In genomic region chr15:74725241-74725774, GRCh38 we compare ENCODE assay signal across 8 cellular contexts. TPM values are rescaled to one million over a fixed set of nuclear protein-coding genes. Genes with fewer than 3 reads are reported as not detected.
A peak's percentile ranks its signal among the peaks of the same experiment; 100 is the strongest.
DNase-seq lines count a peak whose midpoint lies in the region; ATAC-seq and TF ChIP-seq lines count a peak whose summit lies in the region.

Gene CYP1A1 (minus strand): TSS chr15:74725528. CDS start chr15:74723097, 2,431 bp downstream.

- TF ChIP-seq CTCF in HFFc6 (IDR thresholded peaks at IDR 0.05) (no peak), tibial artery (IDR thresholded peaks at IDR 0.05) (no peak)

- no peak within 1 kb of the TSS for H3K27ac Mint-ChIP-seq in HFFc6
- no peak within 1 kb of the TSS for H3K27ac Mint-ChIP-seq in effector memory CD8-positive, alpha-beta T cell

- H3K4me1 ChIP-seq in muscle layer of duodenum (ENCODE audit: control insufficient read depth in 1 of 2, insufficient read depth in 2 of 2, low read length in 2 of 2) (peaks cover 5 to 19% of the 10 kb centered on the region in 2 donors), tibial artery (peaks cover 0 to 17% (median 13%) of the 10 kb centered on the region in 4 donors)

- intact Hi-C loops in tibial artery (cut with DNase I; ENCODE audit: low total_unique reads): no loop called here

- no peaks in the 10 kb centered on the region for H3K9me3 ChIP-seq in muscle layer of duodenum (ENCODE audit: control insufficient read depth in 1 of 2, low read length in 2 of 2)
- no peaks in the 10 kb centered on the region for H3K9me3 ChIP-seq in tibial artery

- peak within 1 kb of the TSS; percentile 36 for H3K4me3 Mint-ChIP-seq in HFFc6
- peak within 1 kb of the TSS; percentile 83 to 85 for H3K4me3 Mint-ChIP-seq in effector memory CD8-positive, alpha-beta T cell

- H3K27ac ChIP-seq in muscle layer of duodenum (ENCODE audit: low read length) (no peak within 1 kb of the TSS), tibial artery (no peak within 1 kb of the TSS)

- H3K36me3 Mint-ChIP-seq in HFFc6 (ENCODE audit: low read depth): peaks cover 4% of the 10 kb centered on the region; the same call in 1 of the 2 replicates
- H3K36me3 Mint-ChIP-seq in effector memory CD8-positive, alpha-beta T cell (ENCODE audit: insufficient read depth): no peaks in the 10 kb centered on the region

- H3K27me3 ChIP-seq in muscle layer of duodenum (ENCODE audit: low read depth, low read length): peaks cover 10% of the 10 kb centered on the region
- peaks cover 0 to 38% of the 10 kb centered on the region in 2 donors for H3K27me3 ChIP-seq in tibial artery

- DNase-seq in AG08396 (ENCODE audit: low spot score): peak; percentile 35
- DNase-seq in HFFc6: no peak
- DNase-seq in activated CD4-positive, alpha-beta T cell treated with anti-CD3 and anti-CD28 coated beads for 48 hours: peak; percentile 51
- DNase-seq in effector memory CD8-positive, alpha-beta T cell: peak in 1 of 3 experiments; percentile 18
- no peak for DNase-seq in tibial artery

- H3K27me3 Mint-ChIP-seq in HFFc6 (ENCODE audit: insufficient read depth): peaks cover 65% of the 10 kb centered on the region
- peaks cover 18 to 26% of the 10 kb centered on the region in 2 donors for H3K27me3 Mint-ChIP-seq in effector memory CD8-positive, alpha-beta T cell

- H3K4me3 ChIP-seq in muscle layer of duodenum (ENCODE audit: low read depth in 1 of 2, low read length in 2 of 2) (peak within 1 kb of the TSS; percentile 53 to 79), tibial artery (peak within 1 kb of the TSS; percentile 54 to 61)

- no peaks in the 10 kb centered on the region for H3K9me3 Mint-ChIP-seq in HFFc6
- H3K9me3 Mint-ChIP-seq in effector memory CD8-positive, alpha-beta T cell: no peaks in the 10 kb centered on the region

- ATAC-seq in effector memory CD8-positive, alpha-beta T cell (replicated peaks): peak; percentile 44
- ATAC-seq in GM21360 (IDR thresholded peaks at IDR 0.05; ENCODE audit: unreplicated experiment): no peak
- no peak for ATAC-seq in GM18498 (IDR thresholded peaks at IDR 0.05; ENCODE audit: unreplicated experiment)

- H3K36me3 ChIP-seq in muscle layer of duodenum (ENCODE audit: control insufficient read depth in 1 of 2, insufficient read depth in 2 of 2, low read length in 2 of 2) (no peaks in the 10 kb centered on the region), tibial artery (no peaks in the 10 kb centered on the region)

- H3K4me1 Mint-ChIP-seq in HFFc6 (ENCODE audit: low read depth): no peaks in the 10 kb centered on the region
- H3K4me1 Mint-ChIP-seq in effector memory CD8-positive, alpha-beta T cell (ENCODE audit: low read depth in 2 of 2): peaks cover 11% of the 10 kb centered on the region in 2 donors

RNA-seq across cellular contexts. Expression of gene CYP1A1, which starts in this region (rescaled TPM):
- not detected for total RNA-seq in HFFc6 (2021; fragmentation: NEBNext Ultra II Directional; extraction: Animal tissue kit (Norgen Biotek cat#: 25700))

Comparison
In these comparisons a context has a peak if more than half of its experiments do, and no peak if none do; other contexts are left out.
1. DNase-seq: peak in AG08396 (single experiment) and activated CD4-positive, alpha-beta T cell treated with anti-CD3 and anti-CD28 coated beads for 48 hours (single experiment); none in HFFc6 (single experiment) and tibial artery (0 of 2).